ENCODE assay signal across 8 cellular contexts in the genomic region with DNA sequence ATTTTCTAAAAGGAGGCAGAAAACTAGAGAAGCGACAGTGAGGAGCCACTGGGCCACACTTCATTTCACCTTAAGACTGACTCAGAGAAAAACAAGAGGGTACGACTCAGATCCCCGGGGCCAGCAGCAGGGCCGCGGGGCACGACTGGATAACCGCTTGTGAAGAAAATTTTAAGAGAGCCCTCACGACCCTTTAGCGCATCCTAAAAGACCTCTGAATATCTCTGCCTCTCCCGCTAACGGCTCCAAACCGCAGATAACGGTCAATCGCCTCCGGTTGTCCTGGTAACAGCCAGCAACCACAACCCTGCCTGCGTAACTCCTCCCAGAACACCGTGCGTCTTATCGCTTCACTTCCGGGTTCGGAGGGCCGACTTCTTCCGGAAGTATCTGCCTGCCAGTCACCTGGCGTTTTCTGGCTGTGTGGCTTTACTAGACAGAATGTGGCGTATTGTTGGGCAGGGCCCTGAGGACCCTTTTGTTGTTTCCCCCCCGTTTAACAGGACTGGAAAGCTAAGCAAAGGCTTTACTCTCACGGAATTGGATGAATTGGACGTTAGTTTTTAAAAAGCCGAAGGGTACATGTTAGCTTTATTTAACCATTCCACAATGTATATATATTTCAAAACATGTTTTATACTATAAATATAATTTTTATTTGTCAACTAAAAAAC. TPM values are rescaled to one million over a fixed set of nuclear protein-coding genes. Genes with fewer than 3 reads are reported as not detected.
DNase-seq lines count a peak whose midpoint lies in the region; ATAC-seq and TF ChIP-seq lines count a peak whose summit lies in the region.

No MANE protein-coding gene starts in this region.

- no peaks in the 10 kb centered on the region for H3K9me3 ChIP-seq in Loucy (ENCODE audit: insufficient read depth, low read depth, low read length)
- H3K9me3 ChIP-seq in RWPE2 (ENCODE audit: severe bottlenecking) = no peaks in the 10 kb centered on the region
- H3K9me3 ChIP-seq in neural cell (ENCODE audit: low read length) = no peaks in the 10 kb centered on the region

- no peak for TF ChIP-seq CTCF in Loucy (conservative IDR thresholded peaks at IDR 0.05; ENCODE audit: low read length)
- TF ChIP-seq CTCF in RWPE2 (IDR thresholded peaks at IDR 0.05; ENCODE audit: poor library complexity, severe bottlenecking) = no peak
- no peak for TF ChIP-seq CTCF in fibroblast of villous mesenchyme (IDR thresholded peaks at IDR 0.05; ENCODE audit: insufficient read depth, low read depth, low read length)
- no peak for TF ChIP-seq CTCF in neural cell (IDR thresholded peaks at IDR 0.05; ENCODE audit: poor library complexity, severe bottlenecking)

- H3K9ac ChIP-seq in Loucy (ENCODE audit: low read depth, low read length, poor library complexity, severe bottlenecking) (peak overlapping the region; percentile 100), neural cell (ENCODE audit: low read length) (peak overlapping the region; percentile 71)

- H4K20me1 ChIP-seq in Loucy (ENCODE audit: insufficient read depth, low read length, poor library complexity, severe bottlenecking) (no peaks in the 10 kb centered on the region), neural cell (ENCODE audit: insufficient read depth) (no peaks in the 10 kb centered on the region)

- H3K9me2 ChIP-seq in Loucy (replicated peaks; ENCODE audit: low read depth, low read length) (no peaks in the 10 kb centered on the region), neural cell (ENCODE audit: insufficient read depth, low read length) (no peaks in the 10 kb centered on the region)

- H3K4me1 ChIP-seq in Loucy (ENCODE audit: insufficient read depth, low read length, poor library complexity, severe bottlenecking) (peaks cover 40% of the 10 kb centered on the region), RWPE2 (ENCODE audit: insufficient read depth, poor library complexity, severe bottlenecking) (peaks cover 4% of the 10 kb centered on the region)

- peak overlapping the region; percentile 88 to 97 for H3K4me3 Mint-ChIP-seq in stimulated activated naive CD8-positive, alpha-beta T cell treated with anti-CD3 and anti-CD28 coated beads, Interleukin-15, amount 100 ng/mL, for 72 hours

- peak overlapping the region; percentile 99 for H3K27ac Mint-ChIP-seq in stimulated activated naive CD8-positive, alpha-beta T cell treated with anti-CD3 and anti-CD28 coated beads, Interleukin-15, amount 100 ng/mL, for 72 hours

- H3K27me3 ChIP-seq in H7 (ENCODE audit: control insufficient read depth, insufficient read depth, low read length) = no peaks in the 10 kb centered on the region; the same call in 1 of the 2 replicates
- H3K27me3 ChIP-seq in Loucy (ENCODE audit: insufficient read depth, low read length, poor library complexity, severe bottlenecking) = no peaks in the 10 kb centered on the region
- no peaks in the 10 kb centered on the region for H3K27me3 ChIP-seq in RWPE2 (ENCODE audit: insufficient read depth, poor library complexity, severe bottlenecking)
- H3K27me3 ChIP-seq in neural cell (ENCODE audit: insufficient read depth, low read depth, low read length) = no peaks in the 10 kb centered on the region

- peak; percentile 96 for DNase-seq in ELR (ENCODE audit: low read depth)
- peak; percentile 83 for DNase-seq in H7
- peak; percentile 92 for DNase-seq in RWPE2 (ENCODE audit: low spot score)
- DNase-seq in activated effector memory CD4-positive, alpha-beta T cell treated with Interleukin-2 at 50 U/mL for 16 hours = peak; percentile 83
- DNase-seq in fibroblast of villous mesenchyme (ENCODE audit: low read depth) = peak; percentile 92
- DNase-seq in stimulated activated naive CD8-positive, alpha-beta T cell treated with anti-CD3 and anti-CD28 coated beads, Interleukin-15, amount 100 ng/mL, for 72 hours = peak; percentile 84 to 94

- H3K4me2 ChIP-seq in Loucy (ENCODE audit: low read depth, low read length, poor library complexity, severe bottlenecking) = peak overlapping the region; percentile 92
- H3K4me2 ChIP-seq in neural cell (ENCODE audit: low read length) = peak overlapping the region; percentile 96

- no peaks in the 10 kb centered on the region for H3K27me3 Mint-ChIP-seq in stimulated activated naive CD8-positive, alpha-beta T cell treated with anti-CD3 and anti-CD28 coated beads, Interleukin-15, amount 100 ng/mL, for 72 hours

- H3K79me2 ChIP-seq in Loucy (ENCODE audit: insufficient read depth, low read length) = peaks cover 35% of the 10 kb centered on the region
- H3K79me2 ChIP-seq in neural cell (replicated peaks; ENCODE audit: insufficient read depth, low read length) = peaks cover 7% of the 10 kb centered on the region

- H3K36me3 ChIP-seq in H7 (replicated peaks; ENCODE audit: control insufficient read depth, insufficient read depth, low read length) = no peaks in the 10 kb centered on the region
- no peaks in the 10 kb centered on the region for H3K36me3 ChIP-seq in Loucy (ENCODE audit: insufficient read depth, low read length)
- H3K36me3 ChIP-seq in RWPE2 (ENCODE audit: low read depth) = no peaks in the 10 kb centered on the region
- H3K36me3 ChIP-seq in neural cell (ENCODE audit: insufficient read depth, low read length) = no peaks in the 10 kb centered on the region

- H3K4me3 ChIP-seq in H7 (ENCODE audit: insufficient read depth, low read depth, low read length) = peak overlapping the region; percentile 42
- H3K4me3 ChIP-seq in Loucy (ENCODE audit: low read length, poor library complexity, severe bottlenecking) = peak overlapping the region; percentile 91
- H3K4me3 ChIP-seq in RWPE2 (ENCODE audit: severe bottlenecking) = peak overlapping the region; percentile 52
- peak overlapping the region; percentile 81 for H3K4me3 ChIP-seq in fibroblast of villous mesenchyme (ENCODE audit: low read depth, low read length)
- H3K4me3 ChIP-seq in neural cell (ENCODE audit: low read length) = peak overlapping the region; percentile 71

- H2AFZ ChIP-seq in Loucy (ENCODE audit: low read length) (no peak overlapping the region), neural cell (ENCODE audit: low read depth, low read length) (peak overlapping the region; percentile 77)

- TF ChIP-seq EP300 in neural cell (conservative IDR thresholded peaks at IDR 0.05; ENCODE audit: poor library complexity, severe bottlenecking) = peak; percentile 59

- H3K27ac ChIP-seq in RWPE2 (ENCODE audit: poor library complexity, severe bottlenecking) = no peak overlapping the region
- peak overlapping the region; percentile 80 for H3K27ac ChIP-seq in neural cell (ENCODE audit: low read length)

- peaks cover 44% of the 10 kb centered on the region for H3K4me1 Mint-ChIP-seq in stimulated activated naive CD8-positive, alpha-beta T cell treated with anti-CD3 and anti-CD28 coated beads, Interleukin-15, amount 100 ng/mL, for 72 hours

- H3F3A ChIP-seq in Loucy (ENCODE audit: low read depth) = peaks cover 20% of the 10 kb centered on the region
- H3F3A ChIP-seq in neural cell (ENCODE audit: insufficient read depth, low read length, poor library complexity, severe bottlenecking) = no peaks in the 10 kb centered on the region

- no peaks in the 10 kb centered on the region for H3K9me3 Mint-ChIP-seq in stimulated activated naive CD8-positive, alpha-beta T cell treated with anti-CD3 and anti-CD28 coated beads, Interleukin-15, amount 100 ng/mL, for 72 hours

- ATAC-seq in RWPE2 (ENCODE audit: low read depth) = peak; percentile 99
- peak; percentile 98 for ATAC-seq in stimulated activated naive CD8-positive, alpha-beta T cell treated with anti-CD3 and anti-CD28 coated beads, Interleukin-15, amount 100 ng/mL, for 72 hours

- no peak for TF ChIP-seq RAD21 in neural cell (conservative IDR thresholded peaks at IDR 0.05)

TF ChIP-seq in neural cell, 6 proteins besides CTCF, POLR2A, EP300 and RAD21:
- TF ChIP-seq MXI1 (conservative IDR thresholded peaks at IDR 0.05; ENCODE audit: poor library complexity, severe bottlenecking) (peak; percentile 77), SMC3 (conservative IDR thresholded peaks at IDR 0.05; ENCODE audit: poor library complexity) (no peak), TAF1 (IDR thresholded peaks at IDR 0.05; ENCODE audit: low read depth) (peak; percentile 23), EZH2 (IDR thresholded peaks at IDR 0.05; ENCODE audit: borderline replicate concordance, insufficient read depth, low read length, poor library complexity, severe bottlenecking) (no peak), POLR2AphosphoS5 (IDR thresholded peaks at IDR 0.05) (peak; percentile 86)
- TF ChIP-seq, protein P1, sequence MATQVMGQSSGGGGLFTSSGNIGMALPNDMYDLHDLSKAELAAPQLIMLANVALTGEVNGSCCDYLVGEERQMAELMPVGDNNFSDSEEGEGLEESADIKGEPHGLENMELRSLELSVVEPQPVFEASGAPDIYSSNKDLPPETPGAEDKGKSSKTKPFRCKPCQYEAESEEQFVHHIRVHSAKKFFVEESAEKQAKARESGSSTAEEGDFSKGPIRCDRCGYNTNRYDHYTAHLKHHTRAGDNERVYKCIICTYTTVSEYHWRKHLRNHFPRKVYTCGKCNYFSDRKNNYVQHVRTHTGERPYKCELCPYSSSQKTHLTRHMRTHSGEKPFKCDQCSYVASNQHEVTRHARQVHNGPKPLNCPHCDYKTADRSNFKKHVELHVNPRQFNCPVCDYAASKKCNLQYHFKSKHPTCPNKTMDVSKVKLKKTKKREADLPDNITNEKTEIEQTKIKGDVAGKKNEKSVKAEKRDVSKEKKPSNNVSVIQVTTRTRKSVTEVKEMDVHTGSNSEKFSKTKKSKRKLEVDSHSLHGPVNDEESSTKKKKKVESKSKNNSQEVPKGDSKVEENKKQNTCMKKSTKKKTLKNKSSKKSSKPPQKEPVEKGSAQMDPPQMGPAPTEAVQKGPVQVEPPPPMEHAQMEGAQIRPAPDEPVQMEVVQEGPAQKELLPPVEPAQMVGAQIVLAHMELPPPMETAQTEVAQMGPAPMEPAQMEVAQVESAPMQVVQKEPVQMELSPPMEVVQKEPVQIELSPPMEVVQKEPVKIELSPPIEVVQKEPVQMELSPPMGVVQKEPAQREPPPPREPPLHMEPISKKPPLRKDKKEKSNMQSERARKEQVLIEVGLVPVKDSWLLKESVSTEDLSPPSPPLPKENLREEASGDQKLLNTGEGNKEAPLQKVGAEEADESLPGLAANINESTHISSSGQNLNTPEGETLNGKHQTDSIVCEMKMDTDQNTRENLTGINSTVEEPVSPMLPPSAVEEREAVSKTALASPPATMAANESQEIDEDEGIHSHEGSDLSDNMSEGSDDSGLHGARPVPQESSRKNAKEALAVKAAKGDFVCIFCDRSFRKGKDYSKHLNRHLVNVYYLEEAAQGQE (IDR thresholded peaks at IDR 0.05; ENCODE audit: borderline replicate concordance) = peak; percentile 63

RNA-seq across cellular contexts. Expression of a gene that starts 5.4 kb away (rescaled TPM):
- total RNA-seq in H7 (2014; rRNA removed; shearing (Covaris generic)) = 20.6 and 21.9 TPM in 2 replicates
- 7.1 and 9.9 TPM in 2 replicates for total RNA-seq in fibroblast of villous mesenchyme
- polyA plus RNA-seq in neural cell = 5.7 and 13.3 TPM in 2 replicates
- polyA minus RNA-seq in neural cell = 3.2 and 4.3 TPM in 2 replicates
